1 cellular context compared by ENCODE assay signal in the genomic region with DNA sequence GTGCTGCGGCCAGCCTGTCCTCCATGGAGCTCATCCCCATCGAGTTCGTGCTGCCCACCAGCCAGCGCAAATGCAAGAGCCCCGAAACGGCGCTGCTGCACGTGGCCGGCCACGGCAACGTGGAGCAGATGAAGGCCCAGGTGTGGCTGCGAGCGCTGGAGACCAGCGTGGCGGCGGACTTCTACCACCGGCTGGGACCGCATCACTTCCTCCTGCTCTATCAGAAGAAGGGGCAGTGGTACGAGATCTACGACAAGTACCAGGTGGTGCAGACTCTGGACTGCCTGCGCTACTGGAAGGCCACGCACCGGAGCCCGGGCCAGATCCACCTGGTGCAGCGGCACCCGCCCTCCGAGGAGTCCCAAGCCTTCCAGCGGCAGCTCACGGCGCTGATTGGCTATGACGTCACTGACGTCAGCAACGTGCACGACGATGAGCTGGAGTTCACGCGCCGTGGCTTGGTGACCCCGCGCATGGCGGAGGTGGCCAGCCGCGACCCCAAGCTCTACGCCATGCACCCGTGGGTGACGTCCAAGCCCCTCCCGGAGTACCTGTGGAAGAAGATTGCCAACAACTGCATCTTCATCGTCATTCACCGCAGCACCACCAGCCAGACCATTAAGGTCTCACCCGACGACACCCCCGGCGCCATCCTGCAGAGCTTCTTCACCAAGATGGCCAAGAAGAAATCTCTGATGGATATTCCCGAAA.
TF ChIP-seq lines count a peak whose summit lies in the region.

No MANE protein-coding gene starts in this region.

TF ChIP-seq in HepG2, 621 proteins besides CTCF, POLR2A, EP300 and RAD21:
- TF ChIP-seq ATF7 (IDR thresholded peaks at IDR 0.05): peak; percentile 87
- no peak for TF ChIP-seq ATF7 (CRISPR knock-in tag; IDR thresholded peaks at IDR 0.05)
- TF ChIP-seq CREB1 (IDR thresholded peaks at IDR 0.05): peak; percentile 94
- TF ChIP-seq CREB1 (CRISPR knock-in tag; IDR thresholded peaks at IDR 0.05): no peak
- TF ChIP-seq, protein P1, sequence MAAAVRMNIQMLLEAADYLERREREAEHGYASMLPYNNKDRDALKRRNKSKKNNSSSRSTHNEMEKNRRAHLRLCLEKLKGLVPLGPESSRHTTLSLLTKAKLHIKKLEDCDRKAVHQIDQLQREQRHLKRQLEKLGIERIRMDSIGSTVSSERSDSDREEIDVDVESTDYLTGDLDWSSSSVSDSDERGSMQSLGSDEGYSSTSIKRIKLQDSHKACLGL (CRISPR knock-in tag; IDR thresholded peaks at IDR 0.05): no peak
